ENCODE assay signal across 1 cellular context in the genomic region with DNA sequence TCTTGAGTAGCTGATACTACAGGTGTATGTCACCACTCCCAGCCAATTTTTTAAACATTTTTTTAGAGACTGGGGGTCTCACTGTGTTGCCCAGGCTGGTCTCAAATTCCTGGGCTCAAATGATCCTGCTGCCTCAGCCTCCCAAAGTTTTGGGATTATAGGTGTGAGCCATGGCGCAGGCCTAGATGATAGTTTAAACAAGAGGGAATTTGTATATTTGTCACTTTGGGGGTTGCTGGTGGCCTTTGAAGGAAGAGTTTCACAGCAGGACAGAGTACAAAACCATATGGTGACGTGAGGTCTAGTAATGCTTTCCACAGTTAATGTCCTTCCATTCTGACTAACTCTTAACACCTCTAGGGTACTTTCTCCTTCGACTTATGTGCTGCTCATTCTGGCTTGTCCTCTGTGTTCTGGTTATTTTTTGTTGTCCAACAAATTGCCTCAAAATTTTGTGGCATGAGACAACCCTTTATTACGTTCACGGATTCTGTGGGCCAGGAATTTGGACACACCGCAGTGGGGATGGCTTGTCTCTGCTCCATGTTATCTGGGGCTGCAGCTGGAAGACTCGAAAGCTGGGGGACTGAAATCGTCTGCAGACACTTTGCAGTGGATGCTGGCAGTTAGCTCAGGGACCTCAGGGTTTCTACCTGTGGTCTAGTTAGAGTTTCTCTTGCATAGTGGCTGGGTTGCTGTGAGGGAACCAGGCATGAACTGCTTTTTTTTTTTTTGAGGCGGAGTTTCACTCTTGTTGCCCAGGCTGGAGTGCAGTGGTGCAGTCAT.
TF ChIP-seq lines count a peak whose summit lies in the region.

No MANE protein-coding gene starts in this region.

TF ChIP-seq in K562, 482 proteins besides CTCF, POLR2A, EP300 and RAD21 (continued from another document):
- TF ChIP-seq MAX (CRISPR knock-in tag; IDR thresholded peaks at IDR 0.05) = peak; percentile 32; the same call in 1 of the 2 replicates
- TF ChIP-seq JUND (IDR thresholded peaks at IDR 0.05; ENCODE audit: borderline replicate concordance, low read depth, low read length) = 0 out of 2 replicates have a peak, but pooled peaks have one; percentile 39
- TF ChIP-seq JUND (tag; IDR thresholded peaks at IDR 0.05; ENCODE audit: borderline replicate concordance, low read depth, low read length) = peak; percentile 8; the same call in 1 of the 3 replicates
- TF ChIP-seq ATF7 (IDR thresholded peaks at IDR 0.05) = 0 out of 2 replicates have a peak, but pooled peaks have one; percentile 30
- no peak for TF ChIP-seq HMG20A (CRISPR knock-in tag; conservative IDR thresholded peaks at IDR 0.05)
- TF ChIP-seq MCM5 (IDR thresholded peaks at IDR 0.05; ENCODE audit: low read depth) = no peak
- TF ChIP-seq HMBOX1 (IDR thresholded peaks at IDR 0.05) = peak; percentile 69; the same call in 1 of the 2 replicates
- 0 out of 2 replicates have a peak, but pooled peaks have one; percentile 51 for TF ChIP-seq MTA3 (IDR thresholded peaks at IDR 0.05; ENCODE audit: borderline replicate concordance)
- TF ChIP-seq GTF2B (IDR thresholded peaks at IDR 0.05; ENCODE audit: extremely low read depth, insufficient read length) = no peak
- no peak for TF ChIP-seq RFX1 (IDR thresholded peaks at IDR 0.05)
- no peak for TF ChIP-seq RFX7 (CRISPR knock-in tag; IDR thresholded peaks at IDR 0.05)
- TF ChIP-seq ZNF717 (CRISPR knock-in tag; IDR thresholded peaks at IDR 0.05) = no peak
- TF ChIP-seq, protein P1, sequence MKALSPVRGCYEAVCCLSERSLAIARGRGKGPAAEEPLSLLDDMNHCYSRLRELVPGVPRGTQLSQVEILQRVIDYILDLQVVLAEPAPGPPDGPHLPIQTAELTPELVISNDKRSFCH (CRISPR knock-in tag; IDR thresholded peaks at IDR 0.05) = no peak
- TF ChIP-seq, protein P1 (tag; IDR thresholded peaks at IDR 0.05) = peak; percentile 62; the same call in 1 of the 2 replicates
- TF ChIP-seq MGA (IDR thresholded peaks at IDR 0.05) = peak; percentile 85
- TF ChIP-seq GATAD2A (IDR thresholded peaks at IDR 0.05) = 0 out of 2 replicates have a peak, but pooled peaks have one; percentile 59
- 0 out of 2 replicates have a peak, but pooled peaks have one; percentile 13 for TF ChIP-seq PYGO2 (tag; IDR thresholded peaks at IDR 0.05)
